In genomic region chr21:45416619-45417018, GRCh38 we compare ENCODE assay signal across 21 cellular contexts. TPM values are rescaled to one million over a fixed set of nuclear protein-coding genes. Genes with fewer than 3 reads are reported as not detected.
A peak's percentile ranks its signal among the peaks of the same experiment; 100 is the strongest.
DNase-seq lines count a peak whose midpoint lies in the region; ATAC-seq, FAIRE-seq and TF ChIP-seq lines count a peak whose summit lies in the region.
"Had no signal": no experiment of that assay in that cellular context is flagged by ENCODE, and none has a peak within 500 bp of the region (broad histone marks: within the 10 kb centered on the region; RNA-seq: fewer than 3 reads in every experiment).

No MANE protein-coding gene starts in this region.

- H4K8ac ChIP-seq in H1 (ENCODE audit: extremely low read depth, insufficient read depth, low read length) = no peak overlapping the region

- no peak overlapping the region for H4K5ac ChIP-seq in H1 (ENCODE audit: insufficient read length, low read depth, low read length)

- H3K4me3 ChIP-seq in CD4-positive, CD25-positive, alpha-beta regulatory T cell (ENCODE audit: low read depth, low read length) = no peak overlapping the region
- H3K4me3 ChIP-seq in HEK293 (ENCODE audit: low read depth, low read length) (no peak overlapping the region), H1 (ENCODE audit: extremely low read depth in 1 of 4, insufficient read depth in 2 of 4, low read depth in 3 of 4, low read length in 4 of 4) (no peak overlapping the region), neural progenitor cell (no peak overlapping the region)
- H3K4me3 ChIP-seq: GM12878, vagina had no signal

- H4K20me1 ChIP-seq in H1 (replicated peaks in 1 of 2; ENCODE audit: control insufficient read depth in 1 of 2, insufficient read depth in 2 of 2, low read length in 2 of 2) = peaks cover 55 to 71% of the 10 kb centered on the region in 2 experiments
- H4K20me1 ChIP-seq in neural progenitor cell (ENCODE audit: low read depth) = peaks cover 100% of the 10 kb centered on the region

- no peak overlapping the region for H3K27ac ChIP-seq in CD4-positive, CD25-positive, alpha-beta regulatory T cell (ENCODE audit: insufficient read depth, low read length, poor library complexity, severe bottlenecking)
- H3K27ac ChIP-seq in HEK293 (ENCODE audit: extremely low read depth, low read depth, low read length) (no peak overlapping the region), H1 (ENCODE audit: low read depth, low read length) (no peak overlapping the region), neural progenitor cell (no peak overlapping the region)
- H3K27ac ChIP-seq: neutrophil had no signal

- H3K9me3 Mint-ChIP-seq in CD4-positive, CD25-positive, alpha-beta regulatory T cell = no peaks in the 10 kb centered on the region
- no peaks in the 10 kb centered on the region for H3K9me3 Mint-ChIP-seq in neural progenitor cell
- H3K9me3 Mint-ChIP-seq in HFFc6 = no peaks in the 10 kb centered on the region
- H3K9me3 Mint-ChIP-seq: activated CD4-positive, alpha-beta memory T cell treated with anti-CD3 and anti-CD28 coated beads, Interleukin-2, amount 10 ng/mL, durations not matched to agents 7 days and 5 days; stimulated activated effector memory CD8-positive, alpha-beta T cell treated with anti-CD3 and anti-CD28 coated beads, Interleukin-12 subunit alpha, Interleukin-12 subunit beta, amount 100 ng/mL, for 72 hours had no signal

- no peak overlapping the region for H2BK15ac ChIP-seq in H1 (ENCODE audit: low read length)

- no peak overlapping the region for H2BK20ac ChIP-seq in H1 (ENCODE audit: low read length)

- H3K4ac ChIP-seq in H1 (replicated peaks; ENCODE audit: insufficient read length, low read depth, low read length) = no peak overlapping the region

- H3K36me3 ChIP-seq in CD4-positive, CD25-positive, alpha-beta regulatory T cell (ENCODE audit: control insufficient read depth, insufficient read depth, low read length) = no peaks in the 10 kb centered on the region
- H3K36me3 ChIP-seq in HEK293 (ENCODE audit: control insufficient read depth in 2 of 2, insufficient read depth in 1 of 2, low read length in 2 of 2) (peaks cover 0 to under 1% of the 10 kb centered on the region in 2 experiments; a peak in 1 of 3 replicates), H1 (ENCODE audit: control insufficient read depth in 2 of 4, insufficient read depth in 4 of 4, low read length in 3 of 4) (peaks cover 0 to 4% (median 0%) of the 10 kb centered on the region in 4 experiments; a peak in 2 of 8 replicates), neural progenitor cell (no peaks in the 10 kb centered on the region)
- H3K36me3 ChIP-seq: neutrophil, vagina had no signal

- TF ChIP-seq POLR2A in H1 (IDR thresholded peaks at IDR 0.05; ENCODE audit: control extremely low read depth in 1 of 2, low read depth in 2 of 2, low read length in 2 of 2) = no peak

- peak overlapping the region in 2 of 3 donors; percentile 21 to 54 for H3K27ac Mint-ChIP-seq in CD4-positive, CD25-positive, alpha-beta regulatory T cell
- H3K27ac Mint-ChIP-seq in neural progenitor cell = peak overlapping the region; percentile 96
- H3K27ac Mint-ChIP-seq in HFFc6 = no peak overlapping the region
- H3K27ac Mint-ChIP-seq: activated CD4-positive, alpha-beta memory T cell treated with anti-CD3 and anti-CD28 coated beads, Interleukin-2, amount 10 ng/mL, durations not matched to agents 7 days and 5 days; activated naive CD8-positive, alpha-beta T cell; stimulated activated effector memory CD8-positive, alpha-beta T cell treated with anti-CD3 and anti-CD28 coated beads, Interleukin-12 subunit alpha, Interleukin-12 subunit beta, amount 100 ng/mL, for 72 hours had no signal

- no peaks in the 10 kb centered on the region for H3K4me1 ChIP-seq in CD4-positive, CD25-positive, alpha-beta regulatory T cell (ENCODE audit: control insufficient read depth, insufficient read depth, low read length, poor library complexity, severe bottlenecking)
- H3K4me1 ChIP-seq in HEK293 (ENCODE audit: control insufficient read depth, insufficient read depth, low read length) (peaks cover 6% of the 10 kb centered on the region; the same call in 1 of the 2 replicates), H1 (replicated peaks in 1 of 4; ENCODE audit: control insufficient read depth in 3 of 4, insufficient read depth in 4 of 4, low read length in 3 of 4) (peaks cover 4 to 41% (median 29%) of the 10 kb centered on the region in 4 experiments), neural progenitor cell (peaks cover 24% of the 10 kb centered on the region)

- no peak overlapping the region for H3K23ac ChIP-seq in H1 (ENCODE audit: insufficient read length)

- no peak for ATAC-seq in CD4-positive, CD25-positive, alpha-beta regulatory T cell (ENCODE audit: low read depth in 2 of 2)
- no peak for ATAC-seq in HG02763 (IDR thresholded peaks at IDR 0.05; ENCODE audit: unreplicated experiment)
- ATAC-seq in GM18868 (IDR thresholded peaks at IDR 0.05; ENCODE audit: unreplicated experiment) = no peak
- ATAC-seq: GM12878; stimulated activated effector memory CD8-positive, alpha-beta T cell treated with anti-CD3 and anti-CD28 coated beads, Interleukin-12 subunit alpha, Interleukin-12 subunit beta, amount 100 ng/mL, for 72 hours had no signal

- no peak overlapping the region for H3K9ac ChIP-seq in H1 (replicated peaks in 1 of 4; ENCODE audit: extremely low read depth in 1 of 4, low read depth in 3 of 4, low read length in 3 of 4)
- no peak overlapping the region for H3K9ac ChIP-seq in neural progenitor cell

- no peak overlapping the region for H3K56ac ChIP-seq in H1 (replicated peaks; ENCODE audit: insufficient read length, low read depth, low read length)

- H3K14ac ChIP-seq in H1 (ENCODE audit: insufficient read length) = no peak overlapping the region

- 44% methylated on average over 8 of the region's 8 CpGs; no CpG with 5 or more reads in 1 of the 2 experiments for WGBS in H1 (ENCODE audit: extremely low coverage in 1 of 2, insufficient coverage in 1 of 2, insufficient read length in 1 of 2, insufficient replicate concordance in 2 of 2, low coverage in 1 of 2, low lambda C conversion rate in 2 of 2, missing lambda C conversion rate in 1 of 2), 2 experiments

- no peak overlapping the region for H2AK5ac ChIP-seq in H1 (ENCODE audit: low read depth, low read length)

- no peak overlapping the region for H2BK120ac ChIP-seq in H1 (replicated peaks; ENCODE audit: low read depth, low read length)

- no peak for TF ChIP-seq EP300 in H1 (IDR thresholded peaks at IDR 0.05; ENCODE audit: borderline replicate concordance in 1 of 2, low read depth in 2 of 2, low read length in 2 of 2)

- H3K36me3 Mint-ChIP-seq in CD4-positive, CD25-positive, alpha-beta regulatory T cell = no peaks in the 10 kb centered on the region
- H3K36me3 Mint-ChIP-seq in neural progenitor cell = no peaks in the 10 kb centered on the region
- no peaks in the 10 kb centered on the region for H3K36me3 Mint-ChIP-seq in HFFc6 (ENCODE audit: low read depth)
- H3K36me3 Mint-ChIP-seq: activated naive CD8-positive, alpha-beta T cell; stimulated activated effector memory CD8-positive, alpha-beta T cell treated with anti-CD3 and anti-CD28 coated beads, Interleukin-12 subunit alpha, Interleukin-12 subunit beta, amount 100 ng/mL, for 72 hours had no signal

- H3K23me2 ChIP-seq in H1 (ENCODE audit: low read depth, low read length) = no peaks in the 10 kb centered on the region

- TF ChIP-seq CTCF in HEK293 (tag by site-specific recombination; IDR thresholded peaks at IDR 0.05) (no peak), H1 (IDR thresholded peaks at IDR 0.05; ENCODE audit: control extremely low read depth in 1 of 3, insufficient read depth in 1 of 3, low read depth in 1 of 3, low read length in 3 of 3) (no peak), neural progenitor cell (IDR thresholded peaks at IDR 0.05) (no peak), HFFc6 (IDR thresholded peaks at IDR 0.05) (no peak)

- no peaks in the 10 kb centered on the region for H3K9me3 ChIP-seq in CD4-positive, CD25-positive, alpha-beta regulatory T cell (ENCODE audit: control insufficient read depth in 2 of 2, low read length in 2 of 2)
- H3K9me3 ChIP-seq in HEK293 (ENCODE audit: control insufficient read depth, insufficient read depth, low read depth, low read length) (no peaks in the 10 kb centered on the region), H1 (ENCODE audit: insufficient read depth in 2 of 2, low read depth in 1 of 2, low read length in 1 of 2) (no peaks in the 10 kb centered on the region), neural progenitor cell (ENCODE audit: low read depth) (no peaks in the 10 kb centered on the region)
- H3K9me3 ChIP-seq: neutrophil, vagina had no signal

- H3K79me1 ChIP-seq in H1 (ENCODE audit: low read depth, low read length) = peaks cover 32% of the 10 kb centered on the region

- H3K79me2 ChIP-seq in H1 (ENCODE audit: control insufficient read depth in 1 of 2, insufficient read depth in 2 of 2, low read length in 2 of 2) (peaks cover 50 to 100% of the 10 kb centered on the region in 2 experiments), neural progenitor cell (ENCODE audit: low read depth) (peaks cover 100% of the 10 kb centered on the region)

- H2AFZ ChIP-seq in H1 (ENCODE audit: low read length) (no peak overlapping the region), neural progenitor cell (replicated peaks) (no peak overlapping the region)

- DNase-seq in CD4-positive, CD25-positive, alpha-beta regulatory T cell = no peak
- DNase-seq in H1 (ENCODE audit: low read depth in 1 of 2, low spot score in 2 of 2) (no peak), neural progenitor cell (ENCODE audit: low spot score) (no peak), SW 1271 (lab: John Stamatoyannopoulos, UW) (no peak), HFFc6 (no peak)
- DNase-seq: activated CD4-positive, alpha-beta memory T cell treated with anti-CD3 and anti-CD28 coated beads, Interleukin-2, amount 10 ng/mL, durations not matched to agents 7 days and 5 days; DMS79 treated with DMSO at 0.1 percent for 48 hours; HCEC 1CT; KBM-7; MM.1S; NCI-H1417 treated with DMSO at 0.1 percent for 48 hours; NCI-H774; small intestine had no signal

- no peak for FAIRE-seq in H1 (lab: Jason Lieb, UNC)
- FAIRE-seq: GM12878, small intestine had no signal

- H3K4me2 ChIP-seq in H1 (ENCODE audit: insufficient read depth in 1 of 2, low read depth in 2 of 2, low read length in 2 of 2) (peak overlapping the region in 1 of 2 experiments; percentile 37; a peak in 2 of 4 replicates), neural progenitor cell (no peak overlapping the region)

- CTCF ChIA-PET in HEK293 (lab: Yijun Ruan, JAX) = interaction anchor here (0.6 to 1.9 kb wide), 2 partner anchors 124 to 467 kb away, joined by 4 to 5 read pairs; no protein-coding TSS in a partner anchor
- CTCF ChIA-PET in H1 (lab: Charles Lee; ENCODE audit: partially characterized antibody) = interaction anchor here (0.9 to 5.4 kb wide), 5 partner anchors 9 to 73 kb away, joined by 3 to 32 read pairs (median 3); no protein-coding TSS in a partner anchor

- peak overlapping the region; percentile 75; the same call in 1 of the 2 replicates for H2BK12ac ChIP-seq in H1 (ENCODE audit: low read depth, low read length)

- no peak overlapping the region for H2BK5ac ChIP-seq in H1 (ENCODE audit: low read depth, low read length)

- H3K4me1 Mint-ChIP-seq in CD4-positive, CD25-positive, alpha-beta regulatory T cell = peaks cover 0 to 2% (median 0%) of the 10 kb centered on the region in 4 donors
- H3K4me1 Mint-ChIP-seq in neural progenitor cell = peaks cover 72% of the 10 kb centered on the region
- no peaks in the 10 kb centered on the region for H3K4me1 Mint-ChIP-seq in HFFc6 (ENCODE audit: low read depth)
- H3K4me1 Mint-ChIP-seq: activated CD4-positive, alpha-beta memory T cell treated with anti-CD3 and anti-CD28 coated beads, Interleukin-2, amount 10 ng/mL, durations not matched to agents 7 days and 5 days; stimulated activated effector memory CD8-positive, alpha-beta T cell treated with anti-CD3 and anti-CD28 coated beads, Interleukin-12 subunit alpha, Interleukin-12 subunit beta, amount 100 ng/mL, for 72 hours had no signal

- no peak overlapping the region for H3K4me3 Mint-ChIP-seq in CD4-positive, CD25-positive, alpha-beta regulatory T cell
- H3K4me3 Mint-ChIP-seq in neural progenitor cell (peak overlapping the region; percentile 6), HFFc6 (no peak overlapping the region)
- H3K4me3 Mint-ChIP-seq: activated CD4-positive, alpha-beta memory T cell treated with anti-CD3 and anti-CD28 coated beads, Interleukin-2, amount 10 ng/mL, durations not matched to agents 7 days and 5 days; activated naive CD8-positive, alpha-beta T cell; stimulated activated effector memory CD8-positive, alpha-beta T cell treated with anti-CD3 and anti-CD28 coated beads, Interleukin-12 subunit alpha, Interleukin-12 subunit beta, amount 100 ng/mL, for 72 hours had no signal

- H3K18ac ChIP-seq in H1 (ENCODE audit: extremely low read depth, low read length) = peak overlapping the region; percentile 60

- no peak for TF ChIP-seq RAD21 in H1 (IDR thresholded peaks at IDR 0.05 in 1 of 2, conservative IDR thresholded peaks at IDR 0.05 in 1 of 2; ENCODE audit: low read depth in 2 of 2, low read length in 2 of 2)

- POLR2A ChIA-PET in HEK293 (lab: Yijun Ruan, JAX) = no interaction called here
- POLR2A ChIA-PET in H1 (lab: Charles Lee; ENCODE audit: partially characterized antibody) = interaction anchor here (1.0 to 3.9 kb wide), 6 partner anchors 8 to 108 kb away, joined by 3 to 17 read pairs (median 5); no protein-coding TSS in a partner anchor

- H3K27me3 Mint-ChIP-seq in CD4-positive, CD25-positive, alpha-beta regulatory T cell = peaks cover 8% of the 10 kb centered on the region
- peaks cover 2% of the 10 kb centered on the region for H3K27me3 Mint-ChIP-seq in neural progenitor cell (ENCODE audit: insufficient read depth, low read depth)
- peaks cover 2% of the 10 kb centered on the region for H3K27me3 Mint-ChIP-seq in HFFc6 (ENCODE audit: insufficient read depth)
- H3K27me3 Mint-ChIP-seq: activated CD4-positive, alpha-beta memory T cell treated with anti-CD3 and anti-CD28 coated beads, Interleukin-2, amount 10 ng/mL, durations not matched to agents 7 days and 5 days had no signal

- H3K27me3 ChIP-seq in CD4-positive, CD25-positive, alpha-beta regulatory T cell (ENCODE audit: control insufficient read depth, insufficient read depth, low read length) = no peaks in the 10 kb centered on the region
- H3K27me3 ChIP-seq in H1 (replicated peaks in 1 of 4; ENCODE audit: control insufficient read depth in 3 of 4, extremely low read depth in 1 of 4, insufficient read depth in 3 of 4, low read length in 3 of 4) (no peaks in the 10 kb centered on the region), neural progenitor cell (no peaks in the 10 kb centered on the region)
- H3K27me3 ChIP-seq: vagina had no signal

- peaks cover 14% of the 10 kb centered on the region for H3F3A ChIP-seq in neural progenitor cell (ENCODE audit: low read depth)

- H4K91ac ChIP-seq in H1 (replicated peaks; ENCODE audit: insufficient read length, low read length) = no peak overlapping the region

RNA-seq across cellular contexts. Expression of gene COL18A1, which starts 11.7 kb away (rescaled TPM):
- total RNA-seq in CD4-positive, CD25-positive, alpha-beta regulatory T cell = 2.7 TPM
- polyA plus RNA-seq in CD4-positive, CD25-positive, alpha-beta regulatory T cell = 1 to 10 TPM in 2 of 4 donors, under 1 TPM in 2; 0.29 to 1.5 (median 1.0) TPM
- 201 and 205 TPM in 2 replicates for total RNA-seq in H1 (2021; fragmentation: NEBNext Ultra II Directional; extraction: Animal tissue kit (Norgen Biotek cat#: 25700))
- polyA plus RNA-seq in H1 (2011; rRNA removed) = 145 and 239 TPM in 2 replicates
- 167 TPM for polyA plus RNA-seq in H1 (2011; cell fraction: cytosol; rRNA removed)
- 627 TPM for polyA plus RNA-seq in H1 (2011; cell fraction: nucleus; rRNA removed)
- polyA plus RNA-seq in H1 (2012, experiment 1 of 2) = 80.5 to 132 TPM (median 130 TPM) in 4 replicates
- 88.9 TPM for polyA plus RNA-seq in H1 (2012, experiment 2 of 2)
- polyA plus RNA-seq in H1 (2013, experiment 1 of 2) = 269 TPM
- polyA plus RNA-seq in H1 (2013, experiment 2 of 2) = 226 TPM
- 30.9 and 31.7 TPM in 2 replicates for polyA minus RNA-seq in H1 (2011; rRNA and poly(A)+ RNA removed)
- 90.3 TPM for polyA minus RNA-seq in H1 (2011; cell fraction: cytosol; rRNA and poly(A)+ RNA removed)
- 88.2 TPM for polyA minus RNA-seq in H1 (2011; cell fraction: nucleus; rRNA and poly(A)+ RNA removed)
- total RNA-seq in neural progenitor cell (ENCODE audit: low replicate concordance) = 52.6 and 291 TPM in 2 replicates
- total RNA-seq in HFFc6 (2021; fragmentation: NEBNext Ultra II Directional; extraction: Animal tissue kit (Norgen Biotek cat#: 25700)) = 10 to 100 TPM; 39.8 to 93.5 (median 86.8) TPM

Comparison
In these comparisons a context has a peak if more than half of its experiments do, and no peak if none do; other contexts are left out.
1. RNA of gene COL18A1, which starts 11.7 kb away (total RNA-seq): 201 to 205 TPM in H1, 39.8 to 93.5 TPM in HFFc6 and 52.6 to 291 TPM in neural progenitor cell; 2.7 TPM in CD4-positive, CD25-positive, alpha-beta regulatory T cell (single experiment); every median in the first group is over 10 times any median in the second.